ENCODE assay signal across 14 cellular contexts in the genomic region with DNA sequence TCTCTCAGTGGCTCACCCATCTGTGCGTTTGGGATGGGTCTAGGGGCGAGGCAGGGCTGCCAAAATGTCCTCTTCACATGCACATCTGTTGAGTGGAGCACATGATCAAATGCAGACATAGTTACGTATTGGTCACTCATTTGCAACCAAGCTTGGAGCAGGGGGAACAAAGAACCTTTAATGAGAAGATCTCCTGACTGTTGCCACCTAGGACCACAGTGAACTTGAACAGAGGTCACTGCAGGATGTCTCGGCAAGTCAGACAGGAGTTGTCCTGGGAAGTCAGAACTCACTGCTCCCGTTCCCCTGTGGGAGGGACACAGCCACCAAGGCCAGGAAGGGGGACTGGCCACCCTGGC.
A peak's percentile ranks its signal among the peaks of the same experiment; 100 is the strongest.
DNase-seq lines count a peak whose midpoint lies in the region; ATAC-seq and TF ChIP-seq lines count a peak whose summit lies in the region.
"Had no signal": no experiment of that assay in that cellular context is flagged by ENCODE, and none has a peak within 500 bp of the region (broad histone marks: within the 10 kb centered on the region; RNA-seq: fewer than 3 reads in every experiment).

No MANE protein-coding gene starts in this region.

- TF ChIP-seq RAD21 in HCT116 (IDR thresholded peaks at IDR 0.05; ENCODE audit: low read depth) = no peak

- H3K9ac ChIP-seq in BLaER1 (no peak overlapping the region), HCT116 (ENCODE audit: low read length) (peak overlapping the region; percentile 45; the same call in 1 of the 2 replicates), duodenal mucosa (ENCODE audit: low read depth in 1 of 2, low read length in 2 of 2) (peak overlapping the region in 1 of 2 donors; percentile 1)

- intact Hi-C loops in HCT116 (cut with micrococcal nuclease) = loop anchor here (1.0 to 10.0 kb wide), 5 partner anchors 135 to 552 kb away; a partner anchor contains a TSS

- CTCF ChIA-PET in HCT116 (lab: Charles Lee) = interaction anchor here (1.3 to 2.2 kb wide), 3 partner anchors 480 to 561 kb away, joined by 3 to 8 read pairs (median 3); no protein-coding TSS in a partner anchor

- no peaks in the 10 kb centered on the region for H3K27me3 Mint-ChIP-seq in nephron (ENCODE audit: low read depth)

- POLR2A ChIA-PET in HCT116 (lab: Charles Lee) = no interaction called here

- H3K36me3 ChIP-seq in BLaER1 (peaks cover 61% of the 10 kb centered on the region), HCT116 (ENCODE audit: control insufficient read depth in 1 of 2, insufficient read depth in 2 of 2, low read length in 2 of 2) (peaks cover 0 to 4% of the 10 kb centered on the region in 2 experiments; a peak in 1 of 4 replicates), duodenal mucosa (ENCODE audit: control insufficient read depth in 1 of 2, insufficient read depth in 2 of 2, low read length in 2 of 2) (peaks cover 12 to 47% of the 10 kb centered on the region in 2 donors)

- H3K9me3 ChIP-seq in BLaER1 = no peaks in the 10 kb centered on the region
- H3K9me3 ChIP-seq in HCT116 (ENCODE audit: control insufficient read depth in 1 of 2, insufficient read depth in 1 of 2, low read depth in 1 of 2, low read length in 2 of 2) = no peaks in the 10 kb centered on the region
- H3K9me3 ChIP-seq in duodenal mucosa (ENCODE audit: control insufficient read depth in 1 of 2, low read length in 2 of 2) = no peaks in the 10 kb centered on the region
- H3K9me3 ChIP-seq: mucosa of descending colon, neutrophil had no signal

- H3K27ac Mint-ChIP-seq in nephron = peak overlapping the region; percentile 56 to 76 (median 71)

- no peaks in the 10 kb centered on the region for H3K9me2 ChIP-seq in HCT116 (ENCODE audit: insufficient read depth)

- H3K27ac ChIP-seq in BLaER1 (peak overlapping the region; percentile 42), HCT116 (ENCODE audit: low read depth, low read length) (no peak overlapping the region), duodenal mucosa (ENCODE audit: low read depth, low read length) (peak overlapping the region; percentile 26), coronary artery (no peak overlapping the region)
- H3K27ac ChIP-seq: neutrophil had no signal

- H3K4me1 Mint-ChIP-seq in nephron = peaks cover 45% of the 10 kb centered on the region

- TF ChIP-seq POLR2A in HCT116 (IDR thresholded peaks at IDR 0.05; ENCODE audit: borderline replicate concordance, extremely low read depth, insufficient read depth, insufficient read length) = no peak

- no TSS peak for BruUV-seq in HCT116 (replicated peaks; lab: Mats Ljungman, UMichigan)

- no peak overlapping the region for H2AFZ ChIP-seq in HCT116 (ENCODE audit: low read depth, low read length, poor library complexity, severe bottlenecking)

- peaks cover 49% of the 10 kb centered on the region for H4K20me1 ChIP-seq in BLaER1
- no peaks in the 10 kb centered on the region for H4K20me1 ChIP-seq in HCT116 (ENCODE audit: insufficient read depth)

- H3K9me3 Mint-ChIP-seq in nephron = no peaks in the 10 kb centered on the region

- ATAC-seq in HCT116 = no peak
- ATAC-seq in HG03196 (IDR thresholded peaks at IDR 0.05; ENCODE audit: unreplicated experiment) = no peak

- H3K27me3 ChIP-seq in BLaER1 = no peaks in the 10 kb centered on the region
- H3K27me3 ChIP-seq in HCT116 (ENCODE audit: insufficient read depth, low read length) = no peaks in the 10 kb centered on the region
- H3K27me3 ChIP-seq in duodenal mucosa (ENCODE audit: control insufficient read depth in 1 of 2, insufficient read depth in 2 of 2, low read length in 2 of 2) = no peaks in the 10 kb centered on the region
- H3K27me3 ChIP-seq: neutrophil had no signal

- peak overlapping the region; percentile 72 for H3K4me2 ChIP-seq in BLaER1
- H3K4me2 ChIP-seq in HCT116 (ENCODE audit: low read length) = no peak overlapping the region

- peaks cover 24% of the 10 kb centered on the region for H3K36me3 Mint-ChIP-seq in nephron (ENCODE audit: low read depth)

- peaks cover 17% of the 10 kb centered on the region for H3K79me2 ChIP-seq in HCT116 (ENCODE audit: insufficient read depth, low read length)

- TF ChIP-seq CTCF in HCT116 (IDR thresholded peaks at IDR 0.05 in 2 of 3, conservative IDR thresholded peaks at IDR 0.05 in 1 of 3; ENCODE audit: borderline replicate concordance in 1 of 3, insufficient read depth in 1 of 3, low read depth in 2 of 3, low read length in 2 of 3) (no peak), nephron (IDR thresholded peaks at IDR 0.05; ENCODE audit: unreplicated experiment in 3 of 3) (no peak), coronary artery (IDR thresholded peaks at IDR 0.05) (no peak)

- H3K4me3 ChIP-seq in BLaER1 (no peak overlapping the region), HCT116 (replicated peaks in 1 of 2; ENCODE audit: low read depth in 1 of 2, low read length in 2 of 2) (no peak overlapping the region), duodenal mucosa (ENCODE audit: low read depth in 1 of 2, low read length in 2 of 2) (no peak overlapping the region), coronary artery (no peak overlapping the region)
- H3K4me3 ChIP-seq: mucosa of descending colon had no signal

- DNase-seq in HCT116 (ENCODE audit: low read depth, low spot score) (no peak), NCI-H2196 treated with DMSO at 0.1 percent for 48 hours (lab: John Stamatoyannopoulos, UW; ENCODE audit: unreplicated experiment) (no peak), DMS153 treated with DMSO at 0.1 percent for 48 hours (lab: John Stamatoyannopoulos, UW; ENCODE audit: unreplicated experiment) (no peak), coronary artery (ENCODE audit: low spot score) (no peak)
- DNase-seq: activated CD4-positive, alpha-beta T cell treated with anti-CD3 and anti-CD28 coated beads, Interleukin-2, amount 50 U/mL, for 48 hours; GOT3; mucosa of descending colon; MV-4-11; NCI-H510A had no signal

- H3K4me1 ChIP-seq in BLaER1 (peaks cover 85% of the 10 kb centered on the region), HCT116 (ENCODE audit: control insufficient read depth in 1 of 2, insufficient read depth in 2 of 2, low read length in 2 of 2) (peaks cover 62 to 78% of the 10 kb centered on the region in 2 experiments), duodenal mucosa (ENCODE audit: control insufficient read depth in 1 of 2, insufficient read depth in 2 of 2, low read length in 2 of 2) (peaks cover 47 to 58% of the 10 kb centered on the region in 2 donors)

- no peak overlapping the region for H3K4me3 Mint-ChIP-seq in nephron

- RAD21 ChIA-PET in HCT116 (lab: Charles Lee; ENCODE audit: low non-redundant PET in 1 of 2, low total read pairs in 2 of 2, uncharacterized antibody in 2 of 2, unreplicated experiment in 2 of 2) = interaction anchor here in 1 of 2 experiments (1.1 kb wide), 1 partner anchor 543 kb away, joined by 3 read pairs; no protein-coding TSS in a partner anchor

TF ChIP-seq in HCT116, 20 proteins besides CTCF, POLR2A, EP300 and RAD21:
- TF ChIP-seq EZH2phosphoT487 (IDR thresholded peaks at IDR 0.05; ENCODE audit: borderline replicate concordance) (no peak), POLR2AphosphoS5 (IDR thresholded peaks at IDR 0.05; ENCODE audit: low read depth, low read length) (no peak), EGR1 (IDR thresholded peaks at IDR 0.05; ENCODE audit: low read depth) (no peak), CEBPB (IDR thresholded peaks at IDR 0.05; ENCODE audit: low read depth) (no peak), JUND (IDR thresholded peaks at IDR 0.05) (no peak), ZFX (IDR thresholded peaks at IDR 0.05) (no peak)
- TF ChIP-seq, protein P1, sequence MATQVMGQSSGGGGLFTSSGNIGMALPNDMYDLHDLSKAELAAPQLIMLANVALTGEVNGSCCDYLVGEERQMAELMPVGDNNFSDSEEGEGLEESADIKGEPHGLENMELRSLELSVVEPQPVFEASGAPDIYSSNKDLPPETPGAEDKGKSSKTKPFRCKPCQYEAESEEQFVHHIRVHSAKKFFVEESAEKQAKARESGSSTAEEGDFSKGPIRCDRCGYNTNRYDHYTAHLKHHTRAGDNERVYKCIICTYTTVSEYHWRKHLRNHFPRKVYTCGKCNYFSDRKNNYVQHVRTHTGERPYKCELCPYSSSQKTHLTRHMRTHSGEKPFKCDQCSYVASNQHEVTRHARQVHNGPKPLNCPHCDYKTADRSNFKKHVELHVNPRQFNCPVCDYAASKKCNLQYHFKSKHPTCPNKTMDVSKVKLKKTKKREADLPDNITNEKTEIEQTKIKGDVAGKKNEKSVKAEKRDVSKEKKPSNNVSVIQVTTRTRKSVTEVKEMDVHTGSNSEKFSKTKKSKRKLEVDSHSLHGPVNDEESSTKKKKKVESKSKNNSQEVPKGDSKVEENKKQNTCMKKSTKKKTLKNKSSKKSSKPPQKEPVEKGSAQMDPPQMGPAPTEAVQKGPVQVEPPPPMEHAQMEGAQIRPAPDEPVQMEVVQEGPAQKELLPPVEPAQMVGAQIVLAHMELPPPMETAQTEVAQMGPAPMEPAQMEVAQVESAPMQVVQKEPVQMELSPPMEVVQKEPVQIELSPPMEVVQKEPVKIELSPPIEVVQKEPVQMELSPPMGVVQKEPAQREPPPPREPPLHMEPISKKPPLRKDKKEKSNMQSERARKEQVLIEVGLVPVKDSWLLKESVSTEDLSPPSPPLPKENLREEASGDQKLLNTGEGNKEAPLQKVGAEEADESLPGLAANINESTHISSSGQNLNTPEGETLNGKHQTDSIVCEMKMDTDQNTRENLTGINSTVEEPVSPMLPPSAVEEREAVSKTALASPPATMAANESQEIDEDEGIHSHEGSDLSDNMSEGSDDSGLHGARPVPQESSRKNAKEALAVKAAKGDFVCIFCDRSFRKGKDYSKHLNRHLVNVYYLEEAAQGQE (IDR thresholded peaks at IDR 0.05; ENCODE audit: low read depth) = no peak

Comparison
In these comparisons a context has a peak if more than half of its experiments do, and no peak if none do; other contexts are left out.
1. H3K27ac ChIP-seq: peak in BLaER1 (single experiment) and duodenal mucosa (single experiment); none in HCT116 (single experiment) and coronary artery (0 of 2).